Comparison of ENCODE assay signal across 8 cellular contexts in the genomic region with DNA sequence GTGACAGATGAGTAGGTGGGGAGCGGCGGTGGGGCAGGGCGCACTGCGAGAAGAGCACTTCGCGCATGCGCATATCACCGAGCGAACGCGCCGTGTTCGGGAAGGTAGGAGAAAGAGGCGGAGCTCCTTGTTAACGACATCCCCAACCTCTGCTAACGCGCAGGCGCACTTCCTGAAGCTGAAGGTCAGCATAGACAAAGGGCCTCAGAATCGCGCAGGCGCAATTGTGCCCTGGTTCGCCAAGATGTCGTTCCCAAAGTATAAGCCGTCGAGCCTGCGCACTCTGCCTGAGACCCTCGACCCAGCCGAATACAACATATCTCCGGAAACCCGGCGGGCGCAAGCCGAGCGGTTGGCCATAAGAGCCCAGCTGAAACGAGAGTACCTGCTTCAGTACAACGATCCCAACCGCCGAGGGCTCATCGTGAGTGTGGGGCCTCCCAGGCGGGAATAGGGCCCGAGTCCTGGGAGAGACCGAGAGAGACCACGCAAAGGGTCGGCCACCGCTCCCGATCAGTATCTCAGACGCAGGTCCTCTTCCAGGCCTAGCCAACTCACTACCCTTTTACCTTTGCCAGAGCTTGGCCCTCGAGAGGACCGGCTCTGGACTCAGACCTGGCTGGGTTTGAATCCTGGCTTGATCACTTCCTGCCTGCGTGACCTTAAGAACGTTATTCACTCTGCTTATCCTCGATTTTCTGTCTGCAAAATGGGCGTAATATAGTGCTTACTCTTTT. TPM values are rescaled to one million over a fixed set of nuclear protein-coding genes. Genes with fewer than 3 reads are reported as not detected.
DNase-seq lines count a peak whose midpoint lies in the region; ATAC-seq lines count a peak whose summit lies in the region.

A gene (plus strand): TSS at position 221 of the 737 bp plus-strand sequence. CDS start 24 bp downstream, at position 245.

- peaks cover 5 to 11% (median 8%) of the 10 kb centered on the region in 3 donors for H3K27me3 Mint-ChIP-seq in immature natural killer cell (ENCODE audit: low read depth in 3 of 3)

- peaks cover 9 to 12% of the 10 kb centered on the region in 2 donors for H3K4me1 Mint-ChIP-seq in immature natural killer cell

- peak within 1 kb of the TSS; percentile 89 to 97 (median 95) for H3K4me3 Mint-ChIP-seq in immature natural killer cell

- peak; percentile 97 for ATAC-seq in GM19023 (IDR thresholded peaks at IDR 0.05; ENCODE audit: unreplicated experiment)
- ATAC-seq in HG03280 (IDR thresholded peaks at IDR 0.05; ENCODE audit: unreplicated experiment): peak; percentile 95

- DNase-seq in AG08396 (ENCODE audit: low spot score): peak; percentile 98
- peak; percentile 94 for DNase-seq in NCI-H345 treated with DMSO at 0.1 percent for 48 hours (lab: John Stamatoyannopoulos, UW; ENCODE audit: unreplicated experiment)
- DNase-seq in activated CD4-positive, CD25-positive, alpha-beta regulatory T cell (lab: John Stamatoyannopoulos, UW): peak; percentile 83 to 94 (median 87)
- DNase-seq in central memory CD4-positive, alpha-beta T cell: peak; percentile 95
- DNase-seq in immature natural killer cell: peak; percentile 92 to 96 (median 95)
- peak; percentile 96 for DNase-seq in smooth muscle cell of the brain vasculature (ENCODE audit: low read depth, low spot score)

- peak within 1 kb of the TSS in 5 of 6 donors; percentile 94 to 97 (median 95) for H3K27ac Mint-ChIP-seq in immature natural killer cell

- peaks cover 0 to 3% (median under 1%) of the 10 kb centered on the region in 3 donors for H3K36me3 Mint-ChIP-seq in immature natural killer cell

- no peaks in the 10 kb centered on the region for H3K9me3 Mint-ChIP-seq in immature natural killer cell

RNA-seq across cellular contexts. Expression of the gene that starts here (rescaled TPM):
- 100 to 1,000 TPM; 202 to 231 (median 217) TPM for polyA plus RNA-seq in immature natural killer cell

Comparison
In these comparisons a context has a peak if more than half of its experiments do, and no peak if none do; other contexts are left out.
1. Peak in every context shown above with its lines: DNase-seq and ATAC-seq.